Comparison of ENCODE assay signal across 2 cellular contexts in the genomic region with DNA sequence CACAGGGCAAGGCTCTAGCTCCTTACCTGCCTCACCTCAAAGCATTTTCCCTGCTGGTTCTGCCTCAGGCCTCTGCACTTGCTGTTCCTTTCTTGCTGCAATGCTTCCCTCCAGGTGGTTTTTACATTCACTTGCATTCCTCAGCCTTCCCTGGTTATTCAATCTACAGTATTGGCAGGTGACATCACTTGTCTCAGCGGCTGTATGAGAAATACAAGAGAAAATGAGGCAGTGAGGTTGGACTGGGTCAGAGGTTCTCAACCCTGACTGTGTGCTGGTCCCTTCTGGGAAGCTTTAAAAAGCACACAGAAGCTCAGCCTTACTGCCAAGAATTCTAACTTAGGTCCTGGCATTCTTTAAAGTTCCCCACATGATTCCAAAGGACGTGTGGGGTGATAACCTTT.
TF ChIP-seq lines count a peak whose summit lies in the region.

No MANE protein-coding gene starts in this region.

TF ChIP-seq in GM23338, 12 proteins besides CTCF, POLR2A, EP300 and RAD21:
- peak; percentile 37; the same call in 1 of the 2 replicates for TF ChIP-seq CREB1 (CRISPR knock-in tag; IDR thresholded peaks at IDR 0.05; ENCODE audit: low read depth)
- no peak for TF ChIP-seq EZH2 (IDR thresholded peaks at IDR 0.05; ENCODE audit: low read depth, unreplicated experiment)
- TF ChIP-seq, protein P1, sequence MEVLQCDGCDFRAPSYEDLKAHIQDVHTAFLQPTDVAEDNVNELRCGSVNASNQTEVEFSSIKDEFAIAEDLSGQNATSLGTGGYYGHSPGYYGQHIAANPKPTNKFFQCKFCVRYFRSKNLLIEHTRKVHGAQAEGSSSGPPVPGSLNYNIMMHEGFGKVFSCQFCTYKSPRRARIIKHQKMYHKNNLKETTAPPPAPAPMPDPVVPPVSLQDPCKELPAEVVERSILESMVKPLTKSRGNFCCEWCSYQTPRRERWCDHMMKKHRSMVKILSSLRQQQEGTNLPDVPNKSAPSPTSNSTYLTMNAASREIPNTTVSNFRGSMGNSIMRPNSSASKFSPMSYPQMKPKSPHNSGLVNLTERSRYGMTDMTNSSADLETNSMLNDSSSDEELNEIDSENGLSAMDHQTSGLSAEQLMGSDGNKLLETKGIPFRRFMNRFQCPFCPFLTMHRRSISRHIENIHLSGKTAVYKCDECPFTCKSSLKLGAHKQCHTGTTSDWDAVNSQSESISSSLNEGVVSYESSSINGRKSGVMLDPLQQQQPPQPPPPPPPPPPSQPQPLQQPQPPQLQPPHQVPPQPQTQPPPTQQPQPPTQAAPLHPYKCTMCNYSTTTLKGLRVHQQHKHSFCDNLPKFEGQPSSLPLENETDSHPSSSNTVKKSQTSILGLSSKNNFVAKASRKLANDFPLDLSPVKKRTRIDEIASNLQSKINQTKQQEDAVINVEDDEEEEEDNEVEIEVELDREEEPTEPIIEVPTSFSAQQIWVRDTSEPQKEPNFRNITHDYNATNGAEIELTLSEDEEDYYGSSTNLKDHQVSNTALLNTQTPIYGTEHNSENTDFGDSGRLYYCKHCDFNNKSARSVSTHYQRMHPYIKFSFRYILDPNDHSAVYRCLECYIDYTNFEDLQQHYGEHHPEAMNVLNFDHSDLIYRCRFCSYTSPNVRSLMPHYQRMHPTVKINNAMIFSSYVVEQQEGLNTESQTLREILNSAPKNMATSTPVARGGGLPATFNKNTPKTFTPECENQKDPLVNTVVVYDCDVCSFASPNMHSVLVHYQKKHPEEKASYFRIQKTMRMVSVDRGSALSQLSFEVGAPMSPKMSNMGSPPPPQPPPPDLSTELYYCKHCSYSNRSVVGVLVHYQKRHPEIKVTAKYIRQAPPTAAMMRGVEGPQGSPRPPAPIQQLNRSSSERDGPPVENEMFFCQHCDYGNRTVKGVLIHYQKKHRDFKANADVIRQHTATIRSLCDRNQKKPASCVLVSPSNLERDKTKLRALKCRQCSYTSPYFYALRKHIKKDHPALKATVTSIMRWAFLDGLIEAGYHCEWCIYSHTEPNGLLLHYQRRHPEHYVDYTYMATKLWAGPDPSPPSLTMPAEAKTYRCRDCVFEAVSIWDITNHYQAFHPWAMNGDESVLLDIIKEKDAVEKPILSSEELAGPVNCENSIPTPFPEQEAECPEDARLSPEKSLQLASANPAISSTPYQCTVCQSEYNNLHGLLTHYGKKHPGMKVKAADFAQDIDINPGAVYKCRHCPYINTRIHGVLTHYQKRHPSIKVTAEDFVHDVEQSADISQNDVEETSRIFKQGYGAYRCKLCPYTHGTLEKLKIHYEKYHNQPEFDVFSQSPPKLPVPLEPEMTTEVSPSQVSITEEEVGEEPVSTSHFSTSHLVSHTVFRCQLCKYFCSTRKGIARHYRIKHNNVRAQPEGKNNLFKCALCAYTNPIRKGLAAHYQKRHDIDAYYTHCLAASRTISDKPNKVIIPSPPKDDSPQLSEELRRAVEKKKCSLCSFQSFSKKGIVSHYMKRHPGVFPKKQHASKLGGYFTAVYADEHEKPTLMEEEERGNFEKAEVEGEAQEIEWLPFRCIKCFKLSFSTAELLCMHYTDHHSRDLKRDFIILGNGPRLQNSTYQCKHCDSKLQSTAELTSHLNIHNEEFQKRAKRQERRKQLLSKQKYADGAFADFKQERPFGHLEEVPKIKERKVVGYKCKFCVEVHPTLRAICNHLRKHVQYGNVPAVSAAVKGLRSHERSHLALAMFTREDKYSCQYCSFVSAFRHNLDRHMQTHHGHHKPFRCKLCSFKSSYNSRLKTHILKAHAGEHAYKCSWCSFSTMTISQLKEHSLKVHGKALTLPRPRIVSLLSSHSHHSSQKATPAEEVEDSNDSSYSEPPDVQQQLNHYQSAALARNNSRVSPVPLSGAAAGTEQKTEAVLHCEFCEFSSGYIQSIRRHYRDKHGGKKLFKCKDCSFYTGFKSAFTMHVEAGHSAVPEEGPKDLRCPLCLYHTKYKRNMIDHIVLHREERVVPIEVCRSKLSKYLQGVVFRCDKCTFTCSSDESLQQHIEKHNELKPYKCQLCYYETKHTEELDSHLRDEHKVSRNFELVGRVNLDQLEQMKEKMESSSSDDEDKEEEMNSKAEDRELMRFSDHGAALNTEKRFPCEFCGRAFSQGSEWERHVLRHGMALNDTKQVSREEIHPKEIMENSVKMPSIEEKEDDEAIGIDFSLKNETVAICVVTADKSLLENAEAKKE (CRISPR knock-in tag; IDR thresholded peaks at IDR 0.05) = no peak
- no peak for TF ChIP-seq ZNF114 (CRISPR knock-in tag; IDR thresholded peaks at IDR 0.05)

TF ChIP-seq in HepG2, 621 proteins besides CTCF, POLR2A, EP300 and RAD21:
- no peak for TF ChIP-seq ZNF670 (CRISPR knock-in tag; IDR thresholded peaks at IDR 0.05; ENCODE audit: borderline replicate concordance)
- TF ChIP-seq ZNF678 (CRISPR knock-in tag; IDR thresholded peaks at IDR 0.05) = no peak
- TF ChIP-seq KDM2A (CRISPR knock-in tag; IDR thresholded peaks at IDR 0.05; ENCODE audit: borderline replicate concordance, low read depth) = 0 out of 2 replicates have a peak, but pooled peaks have one; percentile 3
- TF ChIP-seq ZNF350 (CRISPR knock-in tag; IDR thresholded peaks at IDR 0.05; ENCODE audit: borderline replicate concordance, low read depth) = 0 out of 2 replicates have a peak, but pooled peaks have one; percentile 35
- TF ChIP-seq NR2F6 (IDR thresholded peaks at IDR 0.05) = no peak
- TF ChIP-seq NR2F6 (CRISPR knock-in tag; IDR thresholded peaks at IDR 0.05) = 0 out of 2 replicates have a peak, but pooled peaks have one; percentile 5
- TF ChIP-seq, protein P2, sequence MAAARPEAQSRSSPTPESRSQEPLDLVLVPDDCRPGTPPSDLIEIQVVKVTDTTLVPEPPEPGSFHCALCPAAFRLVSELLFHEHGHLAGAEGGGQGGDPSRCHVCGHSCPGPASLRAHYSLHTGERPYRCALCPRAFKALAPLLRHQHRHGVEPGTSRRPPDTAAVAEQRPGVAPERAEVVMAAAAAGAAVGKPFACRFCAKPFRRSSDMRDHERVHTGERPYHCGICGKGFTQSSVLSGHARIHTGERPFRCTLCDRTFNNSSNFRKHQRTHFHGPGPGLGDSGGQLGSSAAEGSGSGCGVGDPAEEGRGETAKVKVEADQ (CRISPR knock-in tag; IDR thresholded peaks at IDR 0.05; ENCODE audit: borderline replicate concordance) = no peak
- no peak for TF ChIP-seq SOX6 (IDR thresholded peaks at IDR 0.05)
- no peak for TF ChIP-seq SOX6 (CRISPR knock-in tag; IDR thresholded peaks at IDR 0.05)
- TF ChIP-seq, protein P3, sequence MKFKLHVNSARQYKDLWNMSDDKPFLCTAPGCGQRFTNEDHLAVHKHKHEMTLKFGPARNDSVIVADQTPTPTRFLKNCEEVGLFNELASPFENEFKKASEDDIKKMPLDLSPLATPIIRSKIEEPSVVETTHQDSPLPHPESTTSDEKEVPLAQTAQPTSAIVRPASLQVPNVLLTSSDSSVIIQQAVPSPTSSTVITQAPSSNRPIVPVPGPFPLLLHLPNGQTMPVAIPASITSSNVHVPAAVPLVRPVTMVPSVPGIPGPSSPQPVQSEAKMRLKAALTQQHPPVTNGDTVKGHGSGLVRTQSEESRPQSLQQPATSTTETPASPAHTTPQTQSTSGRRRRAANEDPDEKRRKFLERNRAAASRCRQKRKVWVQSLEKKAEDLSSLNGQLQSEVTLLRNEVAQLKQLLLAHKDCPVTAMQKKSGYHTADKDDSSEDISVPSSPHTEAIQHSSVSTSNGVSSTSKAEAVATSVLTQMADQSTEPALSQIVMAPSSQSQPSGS (CRISPR knock-in tag; IDR thresholded peaks at IDR 0.05) = 0 out of 2 replicates have a peak, but pooled peaks have one; percentile 2
- no peak; the same call in 1 of the 2 replicates for TF ChIP-seq ETV5 (CRISPR knock-in tag; IDR thresholded peaks at IDR 0.05; ENCODE audit: borderline replicate concordance)
- TF ChIP-seq ZKSCAN1 (IDR thresholded peaks at IDR 0.05; ENCODE audit: low read length) = peak; percentile 50; the same call in 1 of the 2 replicates
- TF ChIP-seq JUN (CRISPR knock-in tag; IDR thresholded peaks at IDR 0.05) = 0 out of 2 replicates have a peak, but pooled peaks have one; percentile 30
- peak; percentile 16 for TF ChIP-seq TEAD3 (CRISPR knock-in tag; optimal IDR thresholded peaks at IDR 0.05; ENCODE audit: borderline replicate concordance)
TF ChIP-seq in HepG2: peak in this region for 7.
